Comparison of ENCODE assay signal across 28 cellular contexts in genomic region chr1:168733241-168733640, GRCh38. TPM values are rescaled to one million over a fixed set of nuclear protein-coding genes. Genes with fewer than 3 reads are reported as not detected.
"Had no signal": no experiment of that assay in that cellular context is flagged by ENCODE, and none has a peak within 500 bp of the region (broad histone marks: within the 10 kb centered on the region; RNA-seq: fewer than 3 reads in every experiment).

No MANE protein-coding gene starts in this region.

- H3K27me3 ChIP-seq: dorsolateral prefrontal cortex, esophagus squamous epithelium, gastroesophageal sphincter, heart right ventricle, left lung had no signal

- DNase-seq: dermis blood vessel endothelial cell; dorsolateral prefrontal cortex; effector CD4-positive, alpha-beta T cell; effector memory CD4-positive, alpha-beta T cell; erythroblast; esophagus squamous epithelium; foreskin fibroblast; head of caudate nucleus; heart right ventricle; hippocampal formation; left cardiac atrium; left lung; left ventricle myocardium superior; lower lobe of right lung; mesenchymal stem cell; mucosa of descending colon; naive B cell had no signal

- H3K36me3 ChIP-seq: esophagus squamous epithelium, gastroesophageal sphincter, heart right ventricle, left lung, lower lobe of right lung had no signal

- H3K27ac ChIP-seq: coronary artery, dorsolateral prefrontal cortex, epithelial cell of prostate, esophagus squamous epithelium, gastroesophageal sphincter, left lung, lower lobe of right lung had no signal

- H3K4me3 ChIP-seq: coronary artery, dorsolateral prefrontal cortex, esophagus squamous epithelium, gastroesophageal sphincter, heart right ventricle, left lung, lower lobe of right lung, mucosa of descending colon had no signal

- FAIRE-seq: colon, endothelial cell of umbilical vein, frontal cortex, islet of Langerhans, keratinocyte had no signal

- H3K4me1 ChIP-seq: left lung, lower lobe of right lung had no signal

- H3K9me3 ChIP-seq: esophagus squamous epithelium, gastroesophageal sphincter, heart right ventricle, left lung, lower lobe of right lung, mucosa of descending colon had no signal

RNA-seq across cellular contexts. Expression of gene DPT, which starts 4.2 kb away (rescaled TPM):
- total RNA-seq: dermis blood vessel endothelial cell, endothelial cell of umbilical vein, kidney epithelial cell, lung microvascular endothelial cell, myocyte had no signal
- polyA plus RNA-seq: endothelial cell of umbilical vein, keratinocyte had no signal
